In the genomic region with DNA sequence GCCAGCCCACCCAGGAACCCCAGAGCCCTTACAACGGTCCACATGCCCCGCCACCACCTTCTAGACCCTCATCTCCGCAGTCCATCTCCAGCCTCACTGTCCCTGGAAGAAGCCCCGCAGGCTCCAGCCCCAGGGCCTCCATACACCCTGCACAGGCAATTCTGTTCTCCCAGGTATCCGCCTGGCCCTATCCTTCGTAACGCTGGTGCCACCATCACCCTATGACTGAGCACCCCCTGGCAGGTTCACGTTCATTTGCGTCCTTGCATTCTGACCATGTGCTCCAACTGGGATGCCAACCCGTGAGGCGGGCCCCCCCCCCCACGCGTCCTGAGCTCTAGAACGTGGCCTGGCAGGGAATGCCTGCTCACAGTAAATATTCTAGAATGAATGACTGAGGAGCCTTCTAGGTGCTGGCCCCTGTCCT, we compare ENCODE assay signal across 1 cellular context.
TF ChIP-seq lines count a peak whose summit lies in the region.

No MANE protein-coding gene starts in this region.

TF ChIP-seq in GM12878, 131 proteins besides CTCF, POLR2A, EP300 and RAD21 (continued from another document):
- TF ChIP-seq SPI1 (IDR thresholded peaks at IDR 0.05; ENCODE audit: borderline replicate concordance, insufficient read depth, low read depth, low read length) (no peak), ZNF207 (IDR thresholded peaks at IDR 0.05; ENCODE audit: borderline replicate concordance) (no peak), TCF3 (IDR thresholded peaks at IDR 0.05; ENCODE audit: borderline replicate concordance, insufficient read depth, low read depth, low read length) (no peak), STAT1 (conservative IDR thresholded peaks at IDR 0.05) (0 out of 2 replicates have a peak, but pooled peaks have one; percentile 20), GABPA (IDR thresholded peaks at IDR 0.05; ENCODE audit: low read depth) (no peak), HDGF (IDR thresholded peaks at IDR 0.05) (peak; percentile 48; the same call in 1 of the 2 replicates), HCFC1 (IDR thresholded peaks at IDR 0.05; ENCODE audit: low read length) (no peak), SP1 (IDR thresholded peaks at IDR 0.05; ENCODE audit: low read depth, low read length) (no peak)
- TF ChIP-seq, protein P1, sequence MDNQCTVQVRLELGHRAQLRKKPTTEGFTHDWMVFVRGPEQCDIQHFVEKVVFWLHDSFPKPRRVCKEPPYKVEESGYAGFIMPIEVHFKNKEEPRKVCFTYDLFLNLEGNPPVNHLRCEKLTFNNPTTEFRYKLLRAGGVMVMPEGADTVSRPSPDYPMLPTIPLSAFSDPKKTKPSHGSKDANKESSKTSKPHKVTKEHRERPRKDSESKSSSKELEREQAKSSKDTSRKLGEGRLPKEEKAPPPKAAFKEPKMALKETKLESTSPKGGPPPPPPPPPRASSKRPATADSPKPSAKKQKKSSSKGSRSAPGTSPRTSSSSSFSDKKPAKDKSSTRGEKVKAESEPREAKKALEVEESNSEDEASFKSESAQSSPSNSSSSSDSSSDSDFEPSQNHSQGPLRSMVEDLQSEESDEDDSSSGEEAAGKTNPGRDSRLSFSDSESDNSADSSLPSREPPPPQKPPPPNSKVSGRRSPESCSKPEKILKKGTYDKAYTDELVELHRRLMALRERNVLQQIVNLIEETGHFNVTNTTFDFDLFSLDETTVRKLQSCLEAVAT (IDR thresholded peaks at IDR 0.05): peak; percentile 14; the same call in 1 of the 2 replicates
